8 cellular contexts compared by ENCODE assay signal in genomic region chr1:224203243-224204016, GRCh38. TPM values are rescaled to one million over a fixed set of nuclear protein-coding genes. Genes with fewer than 3 reads are reported as not detected.
A peak's percentile ranks its signal among the peaks of the same experiment; 100 is the strongest.
DNase-seq lines count a peak whose midpoint lies in the region; ATAC-seq and TF ChIP-seq lines count a peak whose summit lies in the region.

No MANE protein-coding gene starts in this region.

- H3K9me3 Mint-ChIP-seq in stimulated activated naive CD8-positive, alpha-beta T cell treated with anti-CD3 and anti-CD28 coated beads, Interleukin-15, Interleukin-2, amounts not matched to agents 100 ng/mL and 50 ng/mL, for 24 hours = no peaks in the 10 kb centered on the region
- H3K9me3 Mint-ChIP-seq in stimulated activated naive CD8-positive, alpha-beta T cell treated with anti-CD3 and anti-CD28 coated beads, Interleukin-15, amount 100 ng/mL, for 72 hours = no peaks in the 10 kb centered on the region
- no peaks in the 10 kb centered on the region for H3K9me3 Mint-ChIP-seq in CD4-positive, alpha-beta T cell

- no peaks in the 10 kb centered on the region for H3K36me3 Mint-ChIP-seq in stimulated activated naive CD8-positive, alpha-beta T cell treated with anti-CD3 and anti-CD28 coated beads, Interleukin-15, Interleukin-2, amounts not matched to agents 100 ng/mL and 50 ng/mL, for 24 hours (ENCODE audit: low read depth)
- no peaks in the 10 kb centered on the region for H3K36me3 Mint-ChIP-seq in CD4-positive, alpha-beta T cell (ENCODE audit: low read depth)

- H3K9me3 ChIP-seq in left lung = no peaks in the 10 kb centered on the region
- H3K9me3 ChIP-seq in CD4-positive, alpha-beta T cell (ENCODE audit: control insufficient read depth, low read length) = no peaks in the 10 kb centered on the region

- no peak overlapping the region for H3K4me3 ChIP-seq in left lung

- POLR2A ChIA-PET in CD4-positive, alpha-beta T cell (lab: Charles Lee) = no interaction called here

- intact Hi-C loops in left lung (cut with DNase I) = no loop called here
- intact Hi-C loops in CD4-positive, alpha-beta T cell (cut with DNase I, micrococcal nuclease) = no loop called here

- no peak overlapping the region for H3K4me3 Mint-ChIP-seq in stimulated activated naive CD8-positive, alpha-beta T cell treated with anti-CD3 and anti-CD28 coated beads, Interleukin-15, Interleukin-2, amounts not matched to agents 100 ng/mL and 50 ng/mL, for 24 hours
- H3K4me3 Mint-ChIP-seq in stimulated activated naive CD8-positive, alpha-beta T cell treated with anti-CD3 and anti-CD28 coated beads, Interleukin-15, amount 100 ng/mL, for 72 hours = no peak overlapping the region
- no peak overlapping the region for H3K4me3 Mint-ChIP-seq in CD4-positive, alpha-beta T cell

- DNase-seq in stimulated activated naive CD8-positive, alpha-beta T cell treated with anti-CD3 and anti-CD28 coated beads, Interleukin-15, amount 100 ng/mL, for 72 hours = no peak
- DNase-seq in anterior cingulate cortex (lab: John Stamatoyannopoulos, UW) = peak in 36 of 58 donors; percentile 3 to 68 (median 20)
- DNase-seq in left lung = peak in 1 of 2 donors; percentile 75
- DNase-seq in NCI-H1436 treated with DMSO at 0.1 percent for 48 hours (lab: John Stamatoyannopoulos, UW) = no peak
- no peak for DNase-seq in CD4-positive, alpha-beta T cell
- no peak for DNase-seq in NCI-H748 treated with DMSO at 0.1 percent for 48 hours (lab: John Stamatoyannopoulos, UW)

- H3K27ac Mint-ChIP-seq in stimulated activated naive CD8-positive, alpha-beta T cell treated with anti-CD3 and anti-CD28 coated beads, Interleukin-15, Interleukin-2, amounts not matched to agents 100 ng/mL and 50 ng/mL, for 24 hours = peak overlapping the region; percentile 61
- H3K27ac Mint-ChIP-seq in stimulated activated naive CD8-positive, alpha-beta T cell treated with anti-CD3 and anti-CD28 coated beads, Interleukin-15, amount 100 ng/mL, for 72 hours = peak overlapping the region in 1 of 2 donors; percentile 94
- no peak overlapping the region for H3K27ac Mint-ChIP-seq in CD4-positive, alpha-beta T cell

- peaks cover 15 to 23% of the 10 kb centered on the region in 2 donors for H3K4me1 ChIP-seq in left lung

- no peak for TF ChIP-seq CTCF in left lung (IDR thresholded peaks at IDR 0.05)
- no peak for TF ChIP-seq CTCF in CD4-positive, alpha-beta T cell (IDR thresholded peaks at IDR 0.05)

- no peak for ATAC-seq in stimulated activated naive CD8-positive, alpha-beta T cell treated with anti-CD3 and anti-CD28 coated beads, Interleukin-15, amount 100 ng/mL, for 72 hours
- ATAC-seq in HG03558 (IDR thresholded peaks at IDR 0.05; ENCODE audit: extremely low read depth, unreplicated experiment) = peak; percentile 37
- peak; percentile 69 for ATAC-seq in left lung
- ATAC-seq in CD4-positive, alpha-beta T cell (ENCODE audit: poor library complexity) = no peak

- no peaks in the 10 kb centered on the region for H3K36me3 ChIP-seq in left lung

- no peaks in the 10 kb centered on the region for H3K27me3 ChIP-seq in left lung
- H3K27me3 ChIP-seq in CD4-positive, alpha-beta T cell (ENCODE audit: control insufficient read depth, insufficient read depth, low read length) = no peaks in the 10 kb centered on the region

- no peaks in the 10 kb centered on the region for H3K27me3 Mint-ChIP-seq in stimulated activated naive CD8-positive, alpha-beta T cell treated with anti-CD3 and anti-CD28 coated beads, Interleukin-15, Interleukin-2, amounts not matched to agents 100 ng/mL and 50 ng/mL, for 24 hours
- H3K27me3 Mint-ChIP-seq in stimulated activated naive CD8-positive, alpha-beta T cell treated with anti-CD3 and anti-CD28 coated beads, Interleukin-15, amount 100 ng/mL, for 72 hours = no peaks in the 10 kb centered on the region
- no peaks in the 10 kb centered on the region for H3K27me3 Mint-ChIP-seq in CD4-positive, alpha-beta T cell

- CTCF ChIA-PET in CD4-positive, alpha-beta T cell (lab: Charles Lee) = interaction anchor here (0.6 to 1.4 kb wide), 2 partner anchors 31 to 219 kb away, joined by 3 read pairs; no protein-coding TSS in a partner anchor

- peak overlapping the region in 1 of 2 donors; percentile 48 for H3K27ac ChIP-seq in left lung
- no peak overlapping the region for H3K27ac ChIP-seq in CD4-positive, alpha-beta T cell (ENCODE audit: low read depth, low read length)

- H3K4me1 Mint-ChIP-seq in stimulated activated naive CD8-positive, alpha-beta T cell treated with anti-CD3 and anti-CD28 coated beads, Interleukin-15, Interleukin-2, amounts not matched to agents 100 ng/mL and 50 ng/mL, for 24 hours (ENCODE audit: low read depth) = peaks cover 28% of the 10 kb centered on the region
- H3K4me1 Mint-ChIP-seq in stimulated activated naive CD8-positive, alpha-beta T cell treated with anti-CD3 and anti-CD28 coated beads, Interleukin-15, amount 100 ng/mL, for 72 hours = peaks cover 24% of the 10 kb centered on the region
- peaks cover 13% of the 10 kb centered on the region for H3K4me1 Mint-ChIP-seq in CD4-positive, alpha-beta T cell (ENCODE audit: low read depth)

RNA-seq across cellular contexts. Expression of gene DEGS1, which starts 20.4 kb away (rescaled TPM):
- total RNA-seq in left lung = 10 to 100 TPM; 84.6 to 92.2 TPM
- 10 to 100 TPM; 54.0 to 59.1 TPM for total RNA-seq in CD4-positive, alpha-beta T cell

Comparison
In these comparisons a context has a peak if more than half of its experiments do, and no peak if none do; other contexts are left out.
1. ATAC-seq: peak in HG03558 (single experiment) and left lung (single experiment); none in stimulated activated naive CD8-positive, alpha-beta T cell treated with anti-CD3 and anti-CD28 coated beads, Interleukin-15, amount 100 ng/mL, for 72 hours (single experiment) and CD4-positive, alpha-beta T cell (single experiment).
2. DNase-seq: peak in anterior cingulate cortex (36 of 58); none in stimulated activated naive CD8-positive, alpha-beta T cell treated with anti-CD3 and anti-CD28 coated beads, Interleukin-15, amount 100 ng/mL, for 72 hours (0 of 2), NCI-H1436 treated with DMSO at 0.1 percent for 48 hours (single experiment), CD4-positive, alpha-beta T cell (0 of 10) and NCI-H748 treated with DMSO at 0.1 percent for 48 hours (single experiment).